In genomic region chr1:15408890-15409399, GRCh38 we compare ENCODE assay signal across 8 cellular contexts. TPM values are rescaled to one million over a fixed set of nuclear protein-coding genes. Genes with fewer than 3 reads are reported as not detected.
DNase-seq lines count a peak whose midpoint lies in the region; ATAC-seq, FAIRE-seq and TF ChIP-seq lines count a peak whose summit lies in the region.

No MANE protein-coding gene starts in this region.

- POLR2A ChIA-PET in BJ (lab: Charles Lee) = no interaction called here

- ATAC-seq in natural killer cell (peak in 1 of 3 donors; percentile 0), HG02981 (IDR thresholded peaks at IDR 0.05; ENCODE audit: unreplicated experiment) (no peak)

- peak overlapping the region; percentile 97 for H3K9ac ChIP-seq in Karpas-422 (ENCODE audit: low read length)

- peaks cover 41% of the 10 kb centered on the region for H3K79me2 ChIP-seq in Karpas-422 (ENCODE audit: low read length)

- DNase-seq in BJ (ENCODE audit: low read depth) = no peak
- DNase-seq in Karpas-422 = peak; percentile 52
- DNase-seq in choroid plexus epithelial cell (ENCODE audit: low read depth) = no peak
- DNase-seq in natural killer cell = no peak
- DNase-seq in head of caudate nucleus = no peak
- DNase-seq in substantia nigra (lab: John Stamatoyannopoulos, UW) = no peak
- DNase-seq in frontal cortex (ENCODE audit: low spot score in 2 of 2) = no peak

- H4K20me1 ChIP-seq in Karpas-422 (ENCODE audit: insufficient read depth, low read depth, low read length) = peaks cover 14% of the 10 kb centered on the region; the same call in 1 of the 2 replicates

- H3K4me3 ChIP-seq in BJ (ENCODE audit: low read depth, low read length) = peak overlapping the region; percentile 71
- peak overlapping the region; percentile 75 for H3K4me3 ChIP-seq in Karpas-422 (ENCODE audit: low read length)
- H3K4me3 ChIP-seq in choroid plexus epithelial cell (ENCODE audit: low read depth, low read length) = peak overlapping the region; percentile 71

- TF ChIP-seq CTCF in BJ (IDR thresholded peaks at IDR 0.05; ENCODE audit: insufficient read depth, low read depth, low read length) = no peak
- TF ChIP-seq CTCF in choroid plexus epithelial cell (conservative IDR thresholded peaks at IDR 0.05; ENCODE audit: low read depth, low read length) = no peak
- no peak for TF ChIP-seq CTCF in natural killer cell (IDR thresholded peaks at IDR 0.05)

- H3K36me3 ChIP-seq in BJ (ENCODE audit: control insufficient read depth, insufficient read depth, low read length) = no peaks in the 10 kb centered on the region; the same call in 1 of the 2 replicates
- H3K36me3 ChIP-seq in Karpas-422 (ENCODE audit: insufficient read depth, low read length) = no peaks in the 10 kb centered on the region

- FAIRE-seq in frontal cortex (lab: Jason Lieb, UNC) = no peak

- H3K27ac ChIP-seq in Karpas-422 (ENCODE audit: low read length) = no peak overlapping the region
- H3K27ac ChIP-seq in substantia nigra (ENCODE audit: low read depth, low read length, poor library complexity, severe bottlenecking) = no peak overlapping the region

- no peaks in the 10 kb centered on the region for H3K36me3 Mint-ChIP-seq in natural killer cell

- H3K4me1 Mint-ChIP-seq in natural killer cell = peaks cover 69 to 82% of the 10 kb centered on the region in 2 donors

- no peaks in the 10 kb centered on the region for H3K27me3 ChIP-seq in BJ (ENCODE audit: control insufficient read depth, insufficient read depth, low read length)
- no peaks in the 10 kb centered on the region for H3K27me3 ChIP-seq in Karpas-422 (ENCODE audit: low read length)

- no peaks in the 10 kb centered on the region for H3K9me3 Mint-ChIP-seq in natural killer cell

- H2AFZ ChIP-seq in Karpas-422 (ENCODE audit: low read length) = peak overlapping the region; percentile 82

- intact Hi-C loops in natural killer cell (cut with micrococcal nuclease) (loop anchor here (1.0 to 5.0 kb wide), 2 partner anchors 63 to 118 kb away; partner anchors contain the start of gene DNAJC16), head of caudate nucleus (cut with DNase I) (no loop called here)

- H3K9me3 ChIP-seq in Karpas-422 (ENCODE audit: low read length) = no peaks in the 10 kb centered on the region

- no peaks in the 10 kb centered on the region for H3K27me3 Mint-ChIP-seq in natural killer cell (ENCODE audit: low read depth in 2 of 2)

- H3K4me3 Mint-ChIP-seq in natural killer cell = peak overlapping the region; percentile 97

- H3K4me2 ChIP-seq in Karpas-422 (ENCODE audit: low read depth, low read length, poor library complexity, severe bottlenecking) = peak overlapping the region; percentile 97

- peaks cover 21% of the 10 kb centered on the region for H3K4me1 ChIP-seq in Karpas-422 (ENCODE audit: low read length)

- peak overlapping the region; percentile 93 to 100 for H3K27ac Mint-ChIP-seq in natural killer cell

- H3K9me2 ChIP-seq in Karpas-422 (replicated peaks; ENCODE audit: insufficient read depth, low read length) = no peaks in the 10 kb centered on the region

- CTCF ChIA-PET in BJ (lab: Yijun Ruan, JAX) = interaction anchor here (1.1 to 1.5 kb wide), 2 partner anchors 22 to 86 kb away, joined by 5 read pairs; no protein-coding TSS in a partner anchor

RNA-seq across cellular contexts. Expression of gene EFHD2, which starts 0.7 kb away (rescaled TPM):
- polyA plus RNA-seq in BJ (2011; rRNA removed) = 18.9 and 24.0 TPM in 2 replicates
- 7.2 and 8.3 TPM in 2 replicates for polyA minus RNA-seq in BJ (2011; rRNA and poly(A)+ RNA removed)
- 24.9 and 57.8 TPM in 2 replicates for total RNA-seq in Karpas-422 (2014; rRNA removed; shearing (Covaris generic); ENCODE audit: low replicate concordance)
- 100 to 1,000 TPM; 804 to 952 (median 855) TPM for total RNA-seq in natural killer cell
- 5.3 TPM for total RNA-seq in frontal cortex

RNA-seq across cellular contexts. Expression of gene CTRC, which starts 29.3 kb away (rescaled TPM):
- polyA plus RNA-seq in BJ (2011; rRNA removed) = not detected in 2 replicates
- polyA minus RNA-seq in BJ (2011; rRNA and poly(A)+ RNA removed) = not detected in 2 replicates
- total RNA-seq in Karpas-422 (2014; rRNA removed; shearing (Covaris generic); ENCODE audit: low replicate concordance) = not detected in 2 replicates
- total RNA-seq in natural killer cell (1 to 10 TPM; 5.5 to 9.7 (median 6.4) TPM), frontal cortex (not detected)

RNA-seq across cellular contexts. Expression of gene CELA2A, which starts 47.6 kb away (rescaled TPM):
- polyA plus RNA-seq in BJ (2011; rRNA removed) = not detected in 2 replicates
- not detected in 2 replicates for polyA minus RNA-seq in BJ (2011; rRNA and poly(A)+ RNA removed)
- not detected in 2 replicates for total RNA-seq in Karpas-422 (2014; rRNA removed; shearing (Covaris generic); ENCODE audit: low replicate concordance)
- total RNA-seq in natural killer cell (not detected), frontal cortex (not detected)

Comparison
In these comparisons a context has a peak if more than half of its experiments do, and no peak if none do; other contexts are left out.
1. RNA of gene EFHD2, which starts 0.7 kb away (total RNA-seq): 804 to 952 TPM in natural killer cell; 24.9 to 57.8 TPM in Karpas-422 and 5.3 TPM in frontal cortex (single experiment); every median in the first group is over 10 times any median in the second.
2. Peak in every context shown above with its lines, with median percentiles within 50 percentile points of each other: H3K4me3 ChIP-seq.